In the genomic region with DNA sequence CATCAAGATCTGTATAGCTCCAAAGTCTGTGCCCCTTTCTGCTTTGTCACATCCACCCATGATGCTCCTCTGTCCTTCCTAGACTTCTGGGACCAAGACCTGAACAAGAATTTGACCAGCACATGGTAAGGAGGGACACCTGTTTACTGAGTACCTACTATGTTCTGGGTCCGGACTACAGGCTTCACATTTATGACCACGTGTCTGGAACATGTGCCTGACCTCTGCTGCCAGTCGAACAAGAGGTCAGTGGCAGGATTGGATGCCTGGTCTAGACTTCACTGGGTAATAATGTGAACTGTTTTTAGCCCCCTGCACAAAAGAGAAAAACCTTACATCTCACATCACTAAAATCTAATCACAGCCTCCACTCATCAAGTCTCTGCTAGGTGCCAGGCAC, we compare ENCODE assay signal across 40 cellular contexts. TPM values are rescaled to one million over a fixed set of nuclear protein-coding genes. Genes with fewer than 3 reads are reported as not detected.
"Had no signal": no experiment of that assay in that cellular context is flagged by ENCODE, and none has a peak within 500 bp of the region (broad histone marks: within the 10 kb centered on the region; RNA-seq: fewer than 3 reads in every experiment).

No MANE protein-coding gene starts in this region.

- H3K4me3 Mint-ChIP-seq: activated B cell treated with CpG ODN at 0.5 μM for 24 hours; activated CD4-positive, alpha-beta memory T cell treated with anti-CD3 and anti-CD28 coated beads for 36 hours; activated CD4-positive, alpha-beta T cell treated with anti-CD3 and anti-CD28 coated beads, Interleukin-2, amount 10 ng/mL, durations not matched to agents 24 days and 14 days; activated CD8-positive, alpha-beta T cell treated with anti-CD3 and anti-CD28 coated beads for 36 hours; activated naive CD4-positive, alpha-beta T cell treated with anti-CD3 and anti-CD28 coated beads for 36 hours; activated naive CD8-positive, alpha-beta T cell treated with anti-CD3 and anti-CD28 coated beads for 36 hours; activated T-cell treated with anti-CD3 and anti-CD28 coated beads, Interleukin-2, amount 50 U/mL, for 4 hours; activated T-cell treated with anti-CD3 and anti-CD28 coated beads, Interleukin-2, amount 50 U/mL, for 72 hours; activated T-helper 1 cell treated with anti-CD3 and anti-CD28 coated beads, Interleukin-12 subunit alpha, Interleukin-12 subunit beta, Interleukin-2, Interleukin-4 antibody, amounts not matched to agents 30 ng/mL and 10 ng/mL and 1 ng/mL, durations not matched to agents 14 hours and 24 hours and 36 hours; activated T-helper 17 cell treated with anti-CD3 and anti-CD28 coated beads, Interleukin-2, amount 50 U/mL, for 72 hours; T-helper 1 cell treated with Interleukin-12 subunit alpha and Interleukin-12 subunit beta and Interleukin-4 antibody, amounts not matched to agents 30 μg/mL and 1 μg/mL, for 36 hours; T-helper 2 cell treated with Interferon-gamma antibody and Interleukin-4, amounts not matched to agents 5 μg/mL and 100 μg/mL, for 36 hours had no signal

- DNase-seq: activated B cell treated with CpG ODN at 0.5 μM for 24 hours; activated CD4-positive, alpha-beta memory T cell treated with anti-CD3 and anti-CD28 coated beads for 36 hours; activated CD4-positive, alpha-beta T cell treated with anti-CD3 and anti-CD28 coated beads for 4 hours; activated CD4-positive, alpha-beta T cell treated with anti-CD3 and anti-CD28 coated beads, Interleukin-2, amount 10 ng/mL, durations not matched to agents 24 days and 14 days; activated CD4-positive, alpha-beta T cell treated with anti-CD3 and anti-CD28 coated beads, Interleukin-2, amount 50 U/mL, for 1 hour; activated CD4-positive, alpha-beta T cell treated with anti-CD3 and anti-CD28 coated beads, Interleukin-2, amount 50 U/mL, for 4 hours; activated CD4-positive, CD25-positive, alpha-beta regulatory T cell treated with anti-CD3 and anti-CD28 coated beads, Interleukin-2, amount 50 U/mL, for 72 hours; activated CD8-positive, alpha-beta memory T cell treated with anti-CD3 and anti-CD28 coated beads, Interleukin-2, amount 50 U/mL, for 4 hours; activated CD8-positive, alpha-beta T cell treated with anti-CD3 and anti-CD28 coated beads for 36 hours; activated effector memory CD4-positive, alpha-beta T cell treated with anti-CD3 and anti-CD28 coated beads, Interleukin-2, amount 50 U/mL, for 16 hours; activated gamma-delta T cell treated with Interleukin-2 at 50 U/mL for 16 hours; activated naive CD4-positive, alpha-beta T cell; activated naive CD4-positive, alpha-beta T cell treated with anti-CD3 and anti-CD28 coated beads for 36 hours; activated naive CD4-positive, alpha-beta T cell treated with anti-CD3 and anti-CD28 coated beads, Interleukin-2, amount 50 U/mL, for 16 hours; activated naive CD8-positive, alpha-beta T cell treated with anti-CD3 and anti-CD28 coated beads for 36 hours; activated T-cell treated with anti-CD3 and anti-CD28 coated beads for 4 hours; activated T-cell treated with anti-CD3 and anti-CD28 coated beads, Interleukin-2, amount 50 U/mL, for 1 hour; activated T-cell treated with anti-CD3 and anti-CD28 coated beads, Interleukin-2, amount 50 U/mL, for 4 hours; activated T-cell treated with anti-CD3 and anti-CD28 coated beads, Interleukin-2, amount 50 U/mL, for 72 hours; adrenal gland; amniotic stem cell; aorta; body of pancreas; brain microvascular endothelial cell; central memory CD4-positive, alpha-beta T cell; SW 1271; T-helper 1 cell; T-helper 2 cell; T-helper 9 cell had no signal

- H3K27me3 ChIP-seq: adrenal gland, body of pancreas, brain microvascular endothelial cell had no signal

- H3K27ac Mint-ChIP-seq: activated B cell treated with CpG ODN at 0.5 μM for 24 hours; activated CD4-positive, alpha-beta memory T cell treated with anti-CD3 and anti-CD28 coated beads for 36 hours; activated CD4-positive, alpha-beta T cell treated with anti-CD3 and anti-CD28 coated beads, Interleukin-2, amount 10 ng/mL, durations not matched to agents 24 days and 14 days; activated CD8-positive, alpha-beta T cell treated with anti-CD3 and anti-CD28 coated beads for 36 hours; activated naive CD4-positive, alpha-beta T cell treated with anti-CD3 and anti-CD28 coated beads for 36 hours; activated naive CD4-positive, alpha-beta T cell treated with anti-CD3 and anti-CD28 coated beads, Interleukin-2, amount 50 U/mL, for 72 hours; activated naive CD8-positive, alpha-beta T cell treated with anti-CD3 and anti-CD28 coated beads for 36 hours; activated T-cell treated with anti-CD3 and anti-CD28 coated beads, Interleukin-2, amount 50 U/mL, for 72 hours; activated T-helper 1 cell treated with anti-CD3 and anti-CD28 coated beads, Interleukin-12 subunit alpha, Interleukin-12 subunit beta, Interleukin-2, Interleukin-4 antibody, amounts not matched to agents 30 ng/mL and 10 ng/mL and 1 ng/mL, durations not matched to agents 14 hours and 24 hours and 36 hours; activated T-helper 17 cell treated with anti-CD3 and anti-CD28 coated beads, Interleukin-2, amount 50 U/mL, for 72 hours; T-helper 1 cell treated with Interleukin-12 subunit alpha and Interleukin-12 subunit beta and Interleukin-4 antibody, amounts not matched to agents 30 μg/mL and 1 μg/mL, for 36 hours; T-helper 2 cell treated with Interferon-gamma antibody and Interleukin-4, amounts not matched to agents 5 μg/mL and 100 μg/mL, for 36 hours had no signal

- H3K9me3 ChIP-seq: adrenal gland, body of pancreas, breast epithelium had no signal

- H3K36me3 Mint-ChIP-seq: activated CD4-positive, alpha-beta memory T cell treated with anti-CD3 and anti-CD28 coated beads for 36 hours; activated naive CD4-positive, alpha-beta T cell treated with anti-CD3 and anti-CD28 coated beads, Interleukin-2, amount 50 U/mL, for 72 hours; activated naive CD8-positive, alpha-beta T cell treated with anti-CD3 and anti-CD28 coated beads for 36 hours had no signal

- ATAC-seq: activated CD8-positive, alpha-beta T cell treated with anti-CD3 and anti-CD28 coated beads for 36 hours; activated naive CD4-positive, alpha-beta T cell treated with anti-CD3 and anti-CD28 coated beads, Interleukin-2, amount 50 U/mL, for 72 hours; activated T-cell treated with anti-CD3 and anti-CD28 coated beads, Interleukin-2, amount 50 U/mL, for 4 hours; activated T-cell treated with anti-CD3 and anti-CD28 coated beads, Interleukin-2, amount 50 U/mL, for 72 hours; activated T-helper 17 cell treated with anti-CD3 and anti-CD28 coated beads, Interleukin-2, amount 50 U/mL, for 72 hours; body of pancreas had no signal

- H3K4me1 ChIP-seq: body of pancreas, breast epithelium had no signal

- H3K9me3 Mint-ChIP-seq: activated B cell treated with CpG ODN at 0.5 μM for 24 hours; activated CD4-positive, alpha-beta memory T cell treated with anti-CD3 and anti-CD28 coated beads for 36 hours; activated CD4-positive, alpha-beta T cell treated with anti-CD3 and anti-CD28 coated beads, Interleukin-2, amount 10 ng/mL, durations not matched to agents 24 days and 14 days; activated CD8-positive, alpha-beta T cell treated with anti-CD3 and anti-CD28 coated beads for 36 hours; activated naive CD4-positive, alpha-beta T cell treated with anti-CD3 and anti-CD28 coated beads for 36 hours; activated naive CD4-positive, alpha-beta T cell treated with anti-CD3 and anti-CD28 coated beads, Interleukin-2, amount 50 U/mL, for 72 hours; activated naive CD8-positive, alpha-beta T cell treated with anti-CD3 and anti-CD28 coated beads for 36 hours; activated T-cell treated with anti-CD3 and anti-CD28 coated beads, Interleukin-2, amount 50 U/mL, for 4 hours; activated T-cell treated with anti-CD3 and anti-CD28 coated beads, Interleukin-2, amount 50 U/mL, for 72 hours; activated T-helper 1 cell treated with anti-CD3 and anti-CD28 coated beads, Interleukin-12 subunit alpha, Interleukin-12 subunit beta, Interleukin-2, Interleukin-4 antibody, amounts not matched to agents 30 ng/mL and 10 ng/mL and 1 ng/mL, durations not matched to agents 14 hours and 24 hours and 36 hours; T-helper 1 cell treated with Interleukin-12 subunit alpha and Interleukin-12 subunit beta and Interleukin-4 antibody, amounts not matched to agents 30 μg/mL and 1 μg/mL, for 36 hours; T-helper 2 cell treated with Interferon-gamma antibody and Interleukin-4, amounts not matched to agents 5 μg/mL and 100 μg/mL, for 36 hours had no signal

- H3K4me1 Mint-ChIP-seq: activated B cell treated with CpG ODN at 0.5 μM for 24 hours; activated naive CD8-positive, alpha-beta T cell treated with anti-CD3 and anti-CD28 coated beads for 36 hours; activated T-helper 17 cell treated with anti-CD3 and anti-CD28 coated beads, Interleukin-2, amount 50 U/mL, for 72 hours had no signal

- FAIRE-seq: astrocyte, TTC549 had no signal

- H3K27ac ChIP-seq: adrenal gland, body of pancreas, brain microvascular endothelial cell, breast epithelium, VCaP had no signal

- H3K4me3 ChIP-seq: adrenal gland, body of pancreas, breast epithelium had no signal

- H3K36me3 ChIP-seq: adrenal gland, brain microvascular endothelial cell, breast epithelium had no signal

RNA-seq across cellular contexts. Expression of gene PDYN, which starts 7.3 kb away (rescaled TPM):
- total RNA-seq: activated B cell treated with CpG ODN at 0.5 μM for 24 hours; activated CD4-positive, alpha-beta memory T cell treated with anti-CD3 and anti-CD28 coated beads for 36 hours; activated CD4-positive, alpha-beta T cell treated with anti-CD3 and anti-CD28 coated beads, Interleukin-2, amount 10 ng/mL, durations not matched to agents 24 days and 14 days; activated CD8-positive, alpha-beta memory T cell treated with anti-CD3 and anti-CD28 coated beads for 36 hours; activated CD8-positive, alpha-beta T cell treated with anti-CD3 and anti-CD28 coated beads for 36 hours; activated naive CD4-positive, alpha-beta T cell treated with anti-CD3 and anti-CD28 coated beads for 36 hours; activated naive CD4-positive, alpha-beta T cell treated with anti-CD3 and anti-CD28 coated beads, Interleukin-2, amount 50 U/mL, for 72 hours; activated naive CD8-positive, alpha-beta T cell treated with anti-CD3 and anti-CD28 coated beads for 36 hours; activated T-cell treated with anti-CD3 and anti-CD28 coated beads, Interleukin-2, amount 50 U/mL, for 4 hours; activated T-cell treated with anti-CD3 and anti-CD28 coated beads, Interleukin-2, amount 50 U/mL, for 72 hours; activated T-helper 1 cell treated with anti-CD3 and anti-CD28 coated beads, Interleukin-12 subunit alpha, Interleukin-12 subunit beta, Interleukin-2, Interleukin-4 antibody, amounts not matched to agents 30 ng/mL and 10 ng/mL and 1 ng/mL, durations not matched to agents 14 hours and 24 hours and 36 hours; activated T-helper 17 cell treated with anti-CD3 and anti-CD28 coated beads, Interleukin-2, amount 50 U/mL, for 72 hours; adrenal gland; aorta; astrocyte; body of pancreas; breast epithelium; cardiac septum had no signal
- polyA plus RNA-seq: adrenal gland, aorta had no signal
